Comparison of ENCODE assay signal across 10 cellular contexts in genomic region chr1:111441573-111442192, GRCh38. TPM values are rescaled to one million over a fixed set of nuclear protein-coding genes. Genes with fewer than 3 reads are reported as not detected.
DNase-seq lines count a peak whose midpoint lies in the region; ATAC-seq, FAIRE-seq and TF ChIP-seq lines count a peak whose summit lies in the region.
"Had no signal": no experiment of that assay in that cellular context is flagged by ENCODE, and none has a peak within 500 bp of the region (broad histone marks: within the 10 kb centered on the region; RNA-seq: fewer than 3 reads in every experiment).

No MANE protein-coding gene starts in this region.

- no peaks in the 10 kb centered on the region for H3K27me3 Mint-ChIP-seq in activated naive CD8-positive, alpha-beta T cell treated with anti-CD3 and anti-CD28 coated beads, Interleukin-2, amount 50 U/mL, for 24 hours

- no peak for FAIRE-seq in H54 (lab: Jason Lieb, UNC)
- FAIRE-seq: endometrium, G401.6 had no signal

- no peak overlapping the region for H3K9ac ChIP-seq in SU-DHL-6 (ENCODE audit: low read length)

- no peaks in the 10 kb centered on the region for H3K27me3 ChIP-seq in SU-DHL-6 (ENCODE audit: low read length)
- H3K27me3 ChIP-seq in right lobe of liver, result no peaks in the 10 kb centered on the region
- H3K27me3 ChIP-seq in ovary, result no peaks in the 10 kb centered on the region

- intact Hi-C loops in right lobe of liver (cut with DNase I) (no loop called here), ovary (cut with DNase I) (no loop called here)

- 42% methylated on average over 5 of the region's 9 CpGs for WGBS in right lobe of liver (ENCODE audit: insufficient coverage, low coverage, low lambda C conversion rate, missing lambda C conversion rate)
- WGBS in ovary, 3 donors, result 57 to 63% (median 59%) methylated on average over 9 of the region's 9 CpGs

- DNase-seq in NCI-H82 (lab: John Stamatoyannopoulos, UW), result peak; percentile 59
- DNase-seq in NCI-H82 treated with DMSO at 0.1 percent for 48 hours (lab: John Stamatoyannopoulos, UW; ENCODE audit: unreplicated experiment), result no peak
- peak; percentile 58 for DNase-seq in activated naive CD8-positive, alpha-beta T cell treated with anti-CD3 and anti-CD28 coated beads, Interleukin-2, amount 50 U/mL, for 24 hours
- DNase-seq in right lobe of liver, result no peak
- DNase-seq in stimulated activated naive CD8-positive, alpha-beta T cell treated with anti-CD3 and anti-CD28 coated beads, Interleukin-15, Interleukin-2, amounts not matched to agents 100 U/mL and 50 U/mL, for 24 hours, result peak; percentile 62
- DNase-seq in H54 (ENCODE audit: insufficient read length, low spot score), result no peak
- DNase-seq in ovary, result no peak

- no peak for TF ChIP-seq EP300 in ovary (IDR thresholded peaks at IDR 0.05)

- H3K9me2 ChIP-seq in SU-DHL-6 (replicated peaks; ENCODE audit: insufficient read depth, low read length), result no peaks in the 10 kb centered on the region

- H3K4me3 Mint-ChIP-seq in activated naive CD8-positive, alpha-beta T cell treated with anti-CD3 and anti-CD28 coated beads, Interleukin-2, amount 50 U/mL, for 24 hours, result no peak overlapping the region

- H3K9me3 ChIP-seq in SU-DHL-6 (ENCODE audit: insufficient read depth, low read length), result no peaks in the 10 kb centered on the region
- no peaks in the 10 kb centered on the region for H3K9me3 ChIP-seq in right lobe of liver
- no peaks in the 10 kb centered on the region for H3K9me3 ChIP-seq in ovary

- peak; percentile 56 for ATAC-seq in activated naive CD8-positive, alpha-beta T cell treated with anti-CD3 and anti-CD28 coated beads, Interleukin-2, amount 50 U/mL, for 24 hours
- ATAC-seq in right lobe of liver, result peak; percentile 54 to 74 (median 61)
- ATAC-seq in stimulated activated naive CD8-positive, alpha-beta T cell treated with anti-CD3 and anti-CD28 coated beads, Interleukin-15, Interleukin-2, amounts not matched to agents 100 U/mL and 50 U/mL, for 24 hours, result peak; percentile 44

- H2AFZ ChIP-seq in SU-DHL-6 (ENCODE audit: low read depth, low read length, severe bottlenecking), result no peak overlapping the region

- peaks cover 40% of the 10 kb centered on the region for H3K4me1 Mint-ChIP-seq in activated naive CD8-positive, alpha-beta T cell treated with anti-CD3 and anti-CD28 coated beads, Interleukin-2, amount 50 U/mL, for 24 hours

- no peaks in the 10 kb centered on the region for H3K4me1 ChIP-seq in right lobe of liver
- no peaks in the 10 kb centered on the region for H3K4me1 ChIP-seq in ovary (ENCODE audit: insufficient read depth)

- TF ChIP-seq CTCF in SU-DHL-6 (IDR thresholded peaks at IDR 0.05; ENCODE audit: insufficient read depth, low read length, poor library complexity, severe bottlenecking) (peak; percentile 86), right lobe of liver (IDR thresholded peaks at IDR 0.05) (peak; percentile 19 to 57 (median 42)), ovary (IDR thresholded peaks at IDR 0.05) (no peak)

- H3K27ac ChIP-seq in SU-DHL-6 (ENCODE audit: low read depth, low read length), result no peak overlapping the region
- H3K27ac ChIP-seq in right lobe of liver, result no peak overlapping the region
- H3K27ac ChIP-seq in ovary, result no peak overlapping the region

- no peaks in the 10 kb centered on the region for H4K20me1 ChIP-seq in SU-DHL-6 (ENCODE audit: low read depth, low read length)

- no peak overlapping the region for H3K4me3 ChIP-seq in SU-DHL-6 (ENCODE audit: insufficient read depth, low read length, poor library complexity, severe bottlenecking)
- no peak overlapping the region for H3K4me3 ChIP-seq in right lobe of liver
- no peak overlapping the region for H3K4me3 ChIP-seq in ovary

- H3K4me2 ChIP-seq in SU-DHL-6 (ENCODE audit: low read depth, low read length, poor library complexity, severe bottlenecking), result no peak overlapping the region

- H3K36me3 ChIP-seq in SU-DHL-6 (ENCODE audit: low read length) (peaks cover 36% of the 10 kb centered on the region), right lobe of liver (peaks cover 0 to 72% (median 24%) of the 10 kb centered on the region in 4 donors), ovary (no peaks in the 10 kb centered on the region)

- 0 out of 2 replicates have a peak, but pooled peaks cover 4% of the 10 kb centered on the region for H3F3A ChIP-seq in SU-DHL-6 (ENCODE audit: insufficient read depth)

- H3K79me2 ChIP-seq in SU-DHL-6 (ENCODE audit: insufficient read depth, low read length), result peaks cover 23% of the 10 kb centered on the region

- peak overlapping the region; percentile 53 for H3K27ac Mint-ChIP-seq in activated naive CD8-positive, alpha-beta T cell treated with anti-CD3 and anti-CD28 coated beads, Interleukin-2, amount 50 U/mL, for 24 hours

- peaks cover 73% of the 10 kb centered on the region for H3K36me3 Mint-ChIP-seq in activated naive CD8-positive, alpha-beta T cell treated with anti-CD3 and anti-CD28 coated beads, Interleukin-2, amount 50 U/mL, for 24 hours (ENCODE audit: low read depth)

- no peaks in the 10 kb centered on the region for H3K9me3 Mint-ChIP-seq in activated naive CD8-positive, alpha-beta T cell treated with anti-CD3 and anti-CD28 coated beads, Interleukin-2, amount 50 U/mL, for 24 hours

- TF ChIP-seq POLR2A in right lobe of liver (IDR thresholded peaks at IDR 0.05) (no peak), H54 (IDR thresholded peaks at IDR 0.05; ENCODE audit: low read depth, low read length) (no peak), ovary (IDR thresholded peaks at IDR 0.05) (no peak)

RNA-seq across cellular contexts. Expression of gene WDR77, which starts 7.4 kb away (rescaled TPM):
- total RNA-seq in right lobe of liver (10 to 100 TPM; 11.4 to 27.3 (median 14.0) TPM), ovary (10 to 100 TPM; 14.5 to 68.4 (median 21.7) TPM)
- polyA plus RNA-seq in ovary, result 10 to 100 TPM; 12.7 to 23.8 TPM

RNA-seq across cellular contexts. Expression of gene ATP5PB, which starts 7.6 kb away (rescaled TPM):
- total RNA-seq in right lobe of liver, result 100 to 1,000 TPM; 128 to 152 (median 148) TPM
- 100 to 1,000 TPM; 125 to 152 (median 136) TPM for total RNA-seq in ovary
- polyA plus RNA-seq in ovary, result 100 to 1,000 TPM; 183 to 277 TPM

RNA-seq across cellular contexts. Expression of gene OVGP1, which starts 14.1 kb away (rescaled TPM):
- total RNA-seq in right lobe of liver (1 to 10 TPM; 1.4 to 6.3 (median 4.1) TPM), ovary (100 to 1,000 TPM in 2 of 7 donors, 10 to 100 TPM in 3, 1 to 10 TPM in 2; 1.8 to 518 (median 43.5) TPM)
- 1 to 10 TPM; 2.3 to 3.1 TPM for polyA plus RNA-seq in ovary

RNA-seq across cellular contexts. Expression of gene C1orf162, which starts 32.1 kb away (rescaled TPM):
- total RNA-seq in right lobe of liver, result 10 to 100 TPM in 2 of 6 experiments, 1 to 10 TPM in 4; 6.1 to 16.9 (median 9.3) TPM
- 10 to 100 TPM in 4 of 7 donors, 1 to 10 TPM in 3; 5.4 to 20.0 (median 11.0) TPM for total RNA-seq in ovary
- polyA plus RNA-seq in ovary, result 10 to 100 TPM in 1 of 2 donors, 1 to 10 TPM in 1; 8.6 to 41.8 TPM

Comparison
In these comparisons a context has a peak if more than half of its experiments do, and no peak if none do; other contexts are left out.
1. DNase-seq: peak in NCI-H82 (single experiment), activated naive CD8-positive, alpha-beta T cell treated with anti-CD3 and anti-CD28 coated beads, Interleukin-2, amount 50 U/mL, for 24 hours (single experiment) and stimulated activated naive CD8-positive, alpha-beta T cell treated with anti-CD3 and anti-CD28 coated beads, Interleukin-15, Interleukin-2, amounts not matched to agents 100 U/mL and 50 U/mL, for 24 hours (single experiment); none in NCI-H82 treated with DMSO at 0.1 percent for 48 hours (single experiment), right lobe of liver (0 of 3), H54 (single experiment) and ovary (0 of 5).
2. CTCF ChIP-seq: peak in SU-DHL-6 (single experiment) and right lobe of liver (4 of 4); none in ovary (0 of 3).
3. Peak in every context shown above with its lines, with median percentiles within 50 percentile points of each other: ATAC-seq.